Comparison of ENCODE assay signal across 1 cellular context in the genomic region with DNA sequence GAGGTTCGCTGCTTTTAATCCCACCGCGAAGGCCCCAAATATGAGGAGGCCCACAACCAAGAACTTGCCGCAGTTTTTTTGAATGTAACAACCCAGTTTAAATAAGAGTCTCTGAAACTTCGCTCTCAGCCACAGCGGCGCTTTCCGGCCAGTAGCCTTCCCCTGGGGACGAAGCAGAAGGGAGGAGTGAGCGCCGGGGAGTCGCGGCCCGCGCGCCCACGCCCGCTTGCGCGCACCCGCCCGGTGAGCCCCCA.
TF ChIP-seq lines count a peak whose summit lies in the region.

No MANE protein-coding gene starts in this region.

TF ChIP-seq in SK-N-SH treated with all-trans-retinoic acid at 6 μM for 48 hours, 23 proteins besides CTCF, POLR2A, EP300 and RAD21 (continued from another document):
- TF ChIP-seq, protein P1, sequence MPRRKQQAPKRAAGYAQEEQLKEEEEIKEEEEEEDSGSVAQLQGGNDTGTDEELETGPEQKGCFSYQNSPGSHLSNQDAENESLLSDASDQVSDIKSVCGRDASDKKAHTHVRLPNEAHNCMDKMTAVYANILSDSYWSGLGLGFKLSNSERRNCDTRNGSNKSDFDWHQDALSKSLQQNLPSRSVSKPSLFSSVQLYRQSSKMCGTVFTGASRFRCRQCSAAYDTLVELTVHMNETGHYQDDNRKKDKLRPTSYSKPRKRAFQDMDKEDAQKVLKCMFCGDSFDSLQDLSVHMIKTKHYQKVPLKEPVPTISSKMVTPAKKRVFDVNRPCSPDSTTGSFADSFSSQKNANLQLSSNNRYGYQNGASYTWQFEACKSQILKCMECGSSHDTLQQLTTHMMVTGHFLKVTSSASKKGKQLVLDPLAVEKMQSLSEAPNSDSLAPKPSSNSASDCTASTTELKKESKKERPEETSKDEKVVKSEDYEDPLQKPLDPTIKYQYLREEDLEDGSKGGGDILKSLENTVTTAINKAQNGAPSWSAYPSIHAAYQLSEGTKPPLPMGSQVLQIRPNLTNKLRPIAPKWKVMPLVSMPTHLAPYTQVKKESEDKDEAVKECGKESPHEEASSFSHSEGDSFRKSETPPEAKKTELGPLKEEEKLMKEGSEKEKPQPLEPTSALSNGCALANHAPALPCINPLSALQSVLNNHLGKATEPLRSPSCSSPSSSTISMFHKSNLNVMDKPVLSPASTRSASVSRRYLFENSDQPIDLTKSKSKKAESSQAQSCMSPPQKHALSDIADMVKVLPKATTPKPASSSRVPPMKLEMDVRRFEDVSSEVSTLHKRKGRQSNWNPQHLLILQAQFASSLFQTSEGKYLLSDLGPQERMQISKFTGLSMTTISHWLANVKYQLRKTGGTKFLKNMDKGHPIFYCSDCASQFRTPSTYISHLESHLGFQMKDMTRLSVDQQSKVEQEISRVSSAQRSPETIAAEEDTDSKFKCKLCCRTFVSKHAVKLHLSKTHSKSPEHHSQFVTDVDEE (CRISPR knock-in tag; IDR thresholded peaks at IDR 0.05): no peak
- TF ChIP-seq GLIS3 (CRISPR knock-in tag; IDR thresholded peaks at IDR 0.05) (no peak), OSR1 (CRISPR knock-in tag; IDR thresholded peaks at IDR 0.05) (no peak)
- TF ChIP-seq, protein P2, sequence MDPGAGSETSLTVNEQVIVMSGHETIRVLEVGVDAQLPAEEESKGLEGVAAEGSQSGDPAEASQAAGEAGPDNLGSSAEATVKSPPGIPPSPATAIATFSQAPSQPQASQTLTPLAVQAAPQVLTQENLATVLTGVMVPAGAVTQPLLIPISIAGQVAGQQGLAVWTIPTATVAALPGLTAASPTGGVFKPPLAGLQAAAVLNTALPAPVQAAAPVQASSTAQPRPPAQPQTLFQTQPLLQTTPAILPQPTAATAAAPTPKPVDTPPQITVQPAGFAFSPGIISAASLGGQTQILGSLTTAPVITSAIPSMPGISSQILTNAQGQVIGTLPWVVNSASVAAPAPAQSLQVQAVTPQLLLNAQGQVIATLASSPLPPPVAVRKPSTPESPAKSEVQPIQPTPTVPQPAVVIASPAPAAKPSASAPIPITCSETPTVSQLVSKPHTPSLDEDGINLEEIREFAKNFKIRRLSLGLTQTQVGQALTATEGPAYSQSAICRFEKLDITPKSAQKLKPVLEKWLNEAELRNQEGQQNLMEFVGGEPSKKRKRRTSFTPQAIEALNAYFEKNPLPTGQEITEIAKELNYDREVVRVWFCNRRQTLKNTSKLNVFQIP (CRISPR knock-in tag; IDR thresholded peaks at IDR 0.05; ENCODE audit: borderline replicate concordance, low read depth): no peak
- TF ChIP-seq, protein P3, sequence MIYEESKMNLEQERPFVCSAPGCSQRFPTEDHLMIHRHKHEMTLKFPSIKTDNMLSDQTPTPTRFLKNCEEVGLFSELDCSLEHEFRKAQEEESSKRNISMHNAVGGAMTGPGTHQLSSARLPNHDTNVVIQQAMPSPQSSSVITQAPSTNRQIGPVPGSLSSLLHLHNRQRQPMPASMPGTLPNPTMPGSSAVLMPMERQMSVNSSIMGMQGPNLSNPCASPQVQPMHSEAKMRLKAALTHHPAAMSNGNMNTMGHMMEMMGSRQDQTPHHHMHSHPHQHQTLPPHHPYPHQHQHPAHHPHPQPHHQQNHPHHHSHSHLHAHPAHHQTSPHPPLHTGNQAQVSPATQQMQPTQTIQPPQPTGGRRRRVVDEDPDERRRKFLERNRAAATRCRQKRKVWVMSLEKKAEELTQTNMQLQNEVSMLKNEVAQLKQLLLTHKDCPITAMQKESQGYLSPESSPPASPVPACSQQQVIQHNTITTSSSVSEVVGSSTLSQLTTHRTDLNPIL (CRISPR knock-in tag; IDR thresholded peaks at IDR 0.05; ENCODE audit: low read depth): no peak
